24 cellular contexts compared by ENCODE assay signal in genomic region chr1:175394739-175395138, GRCh38.
DNase-seq lines count a peak whose midpoint lies in the region; ATAC-seq, FAIRE-seq and TF ChIP-seq lines count a peak whose summit lies in the region.
"Had no signal": no experiment of that assay in that cellular context is flagged by ENCODE, and none has a peak within 500 bp of the region (broad histone marks: within the 10 kb centered on the region; RNA-seq: fewer than 3 reads in every experiment).

No MANE protein-coding gene starts in this region.

- no peak overlapping the region for H3K4me2 ChIP-seq in keratinocyte (ENCODE audit: control insufficient read depth, extremely low read depth, insufficient read depth, low read depth, low read length)

- H3K4me3 Mint-ChIP-seq in WTC11, result no peak overlapping the region
- H3K4me3 Mint-ChIP-seq: activated B cell treated with CpG ODN at 0.5 μM for 24 hours; activated CD4-positive, alpha-beta memory T cell treated with anti-CD3 and anti-CD28 coated beads, Interleukin-2, amount 10 ng/mL, durations not matched to agents 7 days and 5 days; CD8-positive, alpha-beta T cell; T-helper 2 cell treated with Interferon-gamma antibody and Interleukin-4, amounts not matched to agents 5 μg/mL and 100 μg/mL, for 36 hours had no signal

- H3K4me3 ChIP-seq in keratinocyte (ENCODE audit: control insufficient read depth in 2 of 3, extremely low read depth in 1 of 3, insufficient read depth in 2 of 3, low read depth in 1 of 3, low read length in 3 of 3), result no peak overlapping the region
- H3K4me3 ChIP-seq: coronary artery, esophagus squamous epithelium, gastroesophageal sphincter had no signal

- no peaks in the 10 kb centered on the region for H4K20me1 ChIP-seq in keratinocyte (ENCODE audit: control insufficient read depth, extremely low read depth, insufficient read depth, low read length)

- dilution Hi-C loops in keratinocyte (cut with MboI; ENCODE audit: extremely low pct_ligation_motif_present, low sequenced_read_pairs), result no loop called here

- H3K79me2 ChIP-seq in keratinocyte (ENCODE audit: control insufficient read depth, insufficient read depth, low read length), result no peaks in the 10 kb centered on the region

- no peak overlapping the region for H3K27ac ChIP-seq in keratinocyte (ENCODE audit: control insufficient read depth, insufficient read depth, low read length)
- H3K27ac ChIP-seq: brain microvascular endothelial cell, coronary artery, esophagus squamous epithelium, gastroesophageal sphincter had no signal

- H3K36me3 Mint-ChIP-seq in WTC11, result no peaks in the 10 kb centered on the region
- H3K36me3 Mint-ChIP-seq: CD8-positive, alpha-beta T cell had no signal

- no peak overlapping the region for H2AFZ ChIP-seq in keratinocyte (ENCODE audit: control insufficient read depth, low read length)

- DNase-seq in NCI-H1105 (lab: John Stamatoyannopoulos, UW) (peak; percentile 3), NCI-H1105 treated with DMSO at 0.1 percent for 48 hours (lab: John Stamatoyannopoulos, UW) (no peak), HT1080 (ENCODE audit: low read depth) (peak; percentile 8), NCI-H69 (lab: John Stamatoyannopoulos, UW) (peak; percentile 75), keratinocyte (ENCODE audit: low read depth, low spot score) (no peak), WTC11 (ENCODE audit: low spot score) (no peak)
- no peak for DNase-seq in stimulated activated CD4-positive, alpha-beta T cell treated with anti-CD3 and anti-CD28 coated beads, Interleukin-1b, Interleukin-23, amount 100 ng/mL, for 48 hours
- DNase-seq: activated B cell treated with CpG ODN at 0.5 μM for 24 hours; activated CD4-positive, alpha-beta memory T cell treated with anti-CD3 and anti-CD28 coated beads, Interleukin-2, amount 10 ng/mL, durations not matched to agents 7 days and 5 days; activated gamma-delta T cell; AML-193; brain microvascular endothelial cell; CD8-positive, alpha-beta T cell; DMS79 treated with DMSO at 0.1 percent for 48 hours; esophagus squamous epithelium; kidney glomerular epithelial cell; NCI-H510A; stimulated activated CD4-positive, alpha-beta T cell treated with anti-CD3 and anti-CD28 coated beads, Interleukin-4, amount 100 ng/mL, for 1 hour; stimulated activated naive CD4-positive, alpha-beta T cell had no signal

- H3K4me1 ChIP-seq in keratinocyte (ENCODE audit: control insufficient read depth, extremely low read depth, insufficient read depth, low read length), result no peaks in the 10 kb centered on the region
- H3K4me1 ChIP-seq: esophagus squamous epithelium had no signal

- no peak for TF ChIP-seq CTCF in keratinocyte (optimal IDR thresholded peaks at IDR 0.05 in 1 of 3, IDR thresholded peaks at IDR 0.05 in 1 of 3, conservative IDR thresholded peaks at IDR 0.05 in 1 of 3; ENCODE audit: extremely low read depth in 1 of 3, insufficient read depth in 2 of 3, low read length in 3 of 3)
- TF ChIP-seq CTCF in WTC11 (IDR thresholded peaks at IDR 0.05), result no peak

- H3K9me3 Mint-ChIP-seq in WTC11, result no peaks in the 10 kb centered on the region
- H3K9me3 Mint-ChIP-seq: activated B cell treated with CpG ODN at 0.5 μM for 24 hours; activated CD4-positive, alpha-beta memory T cell treated with anti-CD3 and anti-CD28 coated beads, Interleukin-2, amount 10 ng/mL, durations not matched to agents 7 days and 5 days; CD8-positive, alpha-beta T cell; T-helper 2 cell treated with Interferon-gamma antibody and Interleukin-4, amounts not matched to agents 5 μg/mL and 100 μg/mL, for 36 hours had no signal

- H3K4me1 Mint-ChIP-seq in WTC11, result no peaks in the 10 kb centered on the region
- H3K4me1 Mint-ChIP-seq: activated B cell treated with CpG ODN at 0.5 μM for 24 hours; activated CD4-positive, alpha-beta memory T cell treated with anti-CD3 and anti-CD28 coated beads, Interleukin-2, amount 10 ng/mL, durations not matched to agents 7 days and 5 days had no signal

- H3K27me3 ChIP-seq in keratinocyte (ENCODE audit: control insufficient read depth, extremely low read depth, insufficient read depth, low read length), result peaks cover 11% of the 10 kb centered on the region
- H3K27me3 ChIP-seq: brain microvascular endothelial cell, esophagus squamous epithelium, gastroesophageal sphincter had no signal

- no peaks in the 10 kb centered on the region for H3K9me3 ChIP-seq in keratinocyte (ENCODE audit: control insufficient read depth, low read depth, low read length)
- H3K9me3 ChIP-seq: esophagus squamous epithelium, gastroesophageal sphincter had no signal

- H3K27me3 Mint-ChIP-seq in WTC11 (ENCODE audit: low read depth), result no peaks in the 10 kb centered on the region
- H3K27me3 Mint-ChIP-seq: activated B cell treated with CpG ODN at 0.5 μM for 24 hours had no signal

- peak; percentile 65 for FAIRE-seq in keratinocyte (lab: Jason Lieb, UNC)

- CTCF ChIA-PET in WTC11 (lab: Charles Lee), result no interaction called here

- POLR2A ChIA-PET in WTC11 (lab: Charles Lee), result no interaction called here

- H3K27ac Mint-ChIP-seq in WTC11, result no peak overlapping the region
- H3K27ac Mint-ChIP-seq: activated B cell treated with CpG ODN at 0.5 μM for 24 hours; activated CD4-positive, alpha-beta memory T cell treated with anti-CD3 and anti-CD28 coated beads, Interleukin-2, amount 10 ng/mL, durations not matched to agents 7 days and 5 days; CD8-positive, alpha-beta T cell; T-helper 2 cell treated with Interferon-gamma antibody and Interleukin-4, amounts not matched to agents 5 μg/mL and 100 μg/mL, for 36 hours had no signal

- no peaks in the 10 kb centered on the region for H3K9me1 ChIP-seq in keratinocyte (ENCODE audit: control insufficient read depth, extremely low read depth, insufficient read depth, low read length)

- ATAC-seq in HG03432 (IDR thresholded peaks at IDR 0.05; ENCODE audit: unreplicated experiment), result no peak
- no peak for ATAC-seq in WTC11
- ATAC-seq: CD8-positive, alpha-beta T cell; gastroesophageal sphincter; SK-N-SH treated with all-trans-retinoic acid at 6 μM for 48 hours had no signal

- no peaks in the 10 kb centered on the region for H3K36me3 ChIP-seq in keratinocyte (ENCODE audit: control insufficient read depth in 2 of 2, extremely low read depth in 1 of 2, insufficient read depth in 2 of 2, low read length in 2 of 2)
- H3K36me3 ChIP-seq: brain microvascular endothelial cell, esophagus squamous epithelium, gastroesophageal sphincter had no signal

- no peak overlapping the region for H3K9ac ChIP-seq in keratinocyte (ENCODE audit: control insufficient read depth, extremely low read depth, insufficient read depth, low read length)

TF ChIP-seq in WTC11, 78 proteins besides CTCF, POLR2A, EP300 and RAD21:
- TF ChIP-seq TCF7 (CRISPR knock-in tag; IDR thresholded peaks at IDR 0.05; ENCODE audit: low read depth) (no peak), ZNF532 (CRISPR knock-in tag; IDR thresholded peaks at IDR 0.05; ENCODE audit: borderline replicate concordance) (no peak)

Comparison
In these comparisons a context has a peak if more than half of its experiments do, and no peak if none do; other contexts are left out.
1. DNase-seq: peak in NCI-H1105 (single experiment), HT1080 (single experiment) and NCI-H69 (single experiment); none in NCI-H1105 treated with DMSO at 0.1 percent for 48 hours (single experiment), keratinocyte (single experiment), stimulated activated CD4-positive, alpha-beta T cell treated with anti-CD3 and anti-CD28 coated beads, Interleukin-1b, Interleukin-23, amount 100 ng/mL, for 48 hours (single experiment) and WTC11 (single experiment).